23 cellular contexts compared by ENCODE assay signal in genomic region chr21:16363563-16363962, GRCh38.
"Had no signal": no experiment of that assay in that cellular context is flagged by ENCODE, and none has a peak within 500 bp of the region (broad histone marks: within the 10 kb centered on the region; RNA-seq: fewer than 3 reads in every experiment).

No MANE protein-coding gene starts in this region.

- H3K36me3 Mint-ChIP-seq: activated naive CD4-positive, alpha-beta T cell treated with anti-CD3 and anti-CD28 coated beads, Interleukin-2, amount 50 U/mL, for 24 hours; naive thymus-derived CD8-positive, alpha-beta T cell; stimulated activated naive B cell treated with anti-CD40 and anti-IgM and Interleukin-4, amounts not matched to agents 10 μg/mL and 1 μg/mL and 100 μg/mL, for 72 hours had no signal

- H3K27me3 ChIP-seq: brain microvascular endothelial cell had no signal

- H3K9me3 Mint-ChIP-seq: activated CD4-positive, alpha-beta T cell treated with anti-CD3 and anti-CD28 coated beads, Interleukin-2, amount 10 ng/mL, durations not matched to agents 7 days and 5 days; activated naive CD4-positive, alpha-beta T cell treated with anti-CD3 and anti-CD28 coated beads, Interleukin-2, amount 50 U/mL, for 24 hours had no signal

- H3K36me3 ChIP-seq: brain microvascular endothelial cell, left ventricle myocardium inferior, thoracic aorta, WERI-Rb-1 had no signal

- DNase-seq: activated CD4-positive, alpha-beta T cell treated with anti-CD3 and anti-CD28 coated beads, Interleukin-2, amount 10 ng/mL, durations not matched to agents 7 days and 5 days; activated CD4-positive, CD25-positive, alpha-beta regulatory T cell treated with anti-CD3 and anti-CD28 coated beads, Interleukin-2, amount 50 U/mL, for 72 hours; activated CD8-positive, alpha-beta T cell treated with anti-CD3 and anti-CD28 coated beads for 36 hours; activated gamma-delta T cell treated with Interleukin-2 at 50 U/mL for 16 hours; aorta; brain microvascular endothelial cell; effector memory CD4-positive, alpha-beta T cell; foreskin melanocyte; hippocampal formation; kidney glomerular epithelial cell; left ventricle myocardium inferior; naive thymus-derived CD8-positive, alpha-beta T cell; stimulated activated CD4-positive, alpha-beta T cell treated with anti-CD3 and anti-CD28 coated beads, Interleukin-2, amount 100 ng/mL, for 48 hours; stimulated activated CD8-positive, alpha-beta memory T cell treated with anti-CD3 and anti-CD28 coated beads, Interleukin-4, amount 100 ng/mL, for 48 hours; stimulated activated naive B cell treated with anti-CD40 and anti-IgM and Interleukin-4, amounts not matched to agents 10 μg/mL and 1 μg/mL and 100 μg/mL, for 72 hours; WERI-Rb-1 had no signal

- FAIRE-seq: colon, endothelial cell of umbilical vein had no signal

- H3K27ac ChIP-seq: brain microvascular endothelial cell, left ventricle myocardium inferior, thoracic aorta, WERI-Rb-1 had no signal

- H3K4me3 Mint-ChIP-seq: activated CD4-positive, alpha-beta T cell treated with anti-CD3 and anti-CD28 coated beads, Interleukin-2, amount 10 ng/mL, durations not matched to agents 7 days and 5 days; activated CD8-positive, alpha-beta T cell treated with anti-CD3 and anti-CD28 coated beads for 36 hours; activated naive CD4-positive, alpha-beta T cell treated with anti-CD3 and anti-CD28 coated beads, Interleukin-2, amount 50 U/mL, for 24 hours; central memory CD8-positive, alpha-beta T cell; naive thymus-derived CD8-positive, alpha-beta T cell; stimulated activated naive B cell treated with anti-CD40 and anti-IgM and Interleukin-4, amounts not matched to agents 10 μg/mL and 1 μg/mL and 100 μg/mL, for 72 hours; type B pancreatic cell had no signal

- H3K27ac Mint-ChIP-seq: activated CD4-positive, alpha-beta T cell treated with anti-CD3 and anti-CD28 coated beads, Interleukin-2, amount 10 ng/mL, durations not matched to agents 7 days and 5 days; activated CD8-positive, alpha-beta T cell treated with anti-CD3 and anti-CD28 coated beads for 36 hours; activated naive CD4-positive, alpha-beta T cell treated with anti-CD3 and anti-CD28 coated beads, Interleukin-2, amount 50 U/mL, for 24 hours; naive thymus-derived CD8-positive, alpha-beta T cell; progenitor cell of endocrine pancreas; stimulated activated naive B cell treated with anti-CD40 and anti-IgM and Interleukin-4, amounts not matched to agents 10 μg/mL and 1 μg/mL and 100 μg/mL, for 72 hours; type B pancreatic cell had no signal

- H3K4me1 Mint-ChIP-seq: activated CD4-positive, alpha-beta T cell treated with anti-CD3 and anti-CD28 coated beads, Interleukin-2, amount 10 ng/mL, durations not matched to agents 7 days and 5 days; activated naive CD4-positive, alpha-beta T cell treated with anti-CD3 and anti-CD28 coated beads, Interleukin-2, amount 50 U/mL, for 24 hours; central memory CD8-positive, alpha-beta T cell; naive thymus-derived CD8-positive, alpha-beta T cell; stimulated activated naive B cell treated with anti-CD40 and anti-IgM and Interleukin-4, amounts not matched to agents 10 μg/mL and 1 μg/mL and 100 μg/mL, for 72 hours had no signal

- H3K4me3 ChIP-seq: left ventricle myocardium inferior, thoracic aorta had no signal

- H3K27me3 Mint-ChIP-seq: activated CD4-positive, alpha-beta T cell treated with anti-CD3 and anti-CD28 coated beads, Interleukin-2, amount 10 ng/mL, durations not matched to agents 7 days and 5 days; activated naive CD4-positive, alpha-beta T cell treated with anti-CD3 and anti-CD28 coated beads, Interleukin-2, amount 50 U/mL, for 24 hours; central memory CD8-positive, alpha-beta T cell; naive thymus-derived CD8-positive, alpha-beta T cell; progenitor cell of endocrine pancreas; stimulated activated naive B cell treated with anti-CD40 and anti-IgM and Interleukin-4, amounts not matched to agents 10 μg/mL and 1 μg/mL and 100 μg/mL, for 72 hours; type B pancreatic cell had no signal
